Comparison of ENCODE assay signal across 31 cellular contexts in the genomic region with DNA sequence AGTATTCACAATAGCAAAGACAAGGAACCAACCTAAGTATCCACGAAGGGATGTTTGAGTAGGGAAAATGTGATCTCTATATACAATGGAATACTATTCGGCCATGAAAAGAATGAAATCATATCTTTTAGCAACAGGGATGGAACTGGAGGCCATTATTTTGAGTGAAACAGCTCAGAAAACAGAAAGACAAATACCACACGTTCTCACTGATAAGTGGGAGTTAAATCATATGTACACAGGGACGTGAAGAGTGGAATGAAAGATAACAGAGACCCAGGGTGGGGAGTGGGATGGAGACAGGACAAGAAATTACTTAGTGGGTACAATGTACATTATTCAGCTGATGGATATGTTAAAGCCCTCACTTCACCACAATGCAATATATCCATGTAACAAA.
"Had no signal": no experiment of that assay in that cellular context is flagged by ENCODE, and none has a peak within 500 bp of the region (broad histone marks: within the 10 kb centered on the region; RNA-seq: fewer than 3 reads in every experiment).

No MANE protein-coding gene starts in this region.

- DNase-seq: Karpas-422, Kasumi-1, KG1, MM.1S, MV-4-11, NCI-H1048, NCI-H1092, NCI-H1092 treated with DMSO at 0.1 percent for 48 hours, NCI-H1105, NCI-H1105 treated with DMSO at 0.1 percent for 48 hours, NCI-H1417, NCI-H1417 treated with DMSO at 0.1 percent for 48 hours, NCI-H1436, NCI-H1436 treated with DMSO at 0.1 percent for 48 hours, NCI-H146, NCI-H1694, NCI-H1694 treated with DMSO at 0.1 percent for 48 hours, NCI-H187, NCI-H187 treated with DMSO at 0.1 percent for 48 hours, NCI-H1930, NCI-H2081, NCI-H2081 treated with DMSO at 0.1 percent for 48 hours, NCI-H2107, NCI-H2171, NCI-H2171 treated with DMSO at 0.1 percent for 48 hours, NCI-H2227 treated with DMSO at 0.1 percent for 48 hours, NCI-H226, NCI-H345, NCI-H510A had no signal

- H3K36me3 ChIP-seq: MG63 had no signal

- H3K27me3 ChIP-seq: MG63 had no signal

- H3K4me3 ChIP-seq: MG63 had no signal

- H3K27ac ChIP-seq: KMS-11 had no signal

- H3K9me3 ChIP-seq: MG63 had no signal

- H3K4me2 ChIP-seq: KMS-11 had no signal

- H3K9ac ChIP-seq: KMS-11 had no signal
